In genomic region chr6:134020543-134020942, GRCh38 we compare ENCODE assay signal across 1 cellular context.
TF ChIP-seq lines count a peak whose summit lies in the region.

No MANE protein-coding gene starts in this region.

TF ChIP-seq in K562, 482 proteins besides CTCF, POLR2A, EP300 and RAD21 (continued from another document):
- TF ChIP-seq PRDM10 (IDR thresholded peaks at IDR 0.05; ENCODE audit: partially characterized antibody), result no peak
- TF ChIP-seq SP2 (IDR thresholded peaks at IDR 0.05; ENCODE audit: extremely low read depth, low read depth, low read length, poor library complexity, severe bottlenecking), result no peak
